In the genomic region with DNA sequence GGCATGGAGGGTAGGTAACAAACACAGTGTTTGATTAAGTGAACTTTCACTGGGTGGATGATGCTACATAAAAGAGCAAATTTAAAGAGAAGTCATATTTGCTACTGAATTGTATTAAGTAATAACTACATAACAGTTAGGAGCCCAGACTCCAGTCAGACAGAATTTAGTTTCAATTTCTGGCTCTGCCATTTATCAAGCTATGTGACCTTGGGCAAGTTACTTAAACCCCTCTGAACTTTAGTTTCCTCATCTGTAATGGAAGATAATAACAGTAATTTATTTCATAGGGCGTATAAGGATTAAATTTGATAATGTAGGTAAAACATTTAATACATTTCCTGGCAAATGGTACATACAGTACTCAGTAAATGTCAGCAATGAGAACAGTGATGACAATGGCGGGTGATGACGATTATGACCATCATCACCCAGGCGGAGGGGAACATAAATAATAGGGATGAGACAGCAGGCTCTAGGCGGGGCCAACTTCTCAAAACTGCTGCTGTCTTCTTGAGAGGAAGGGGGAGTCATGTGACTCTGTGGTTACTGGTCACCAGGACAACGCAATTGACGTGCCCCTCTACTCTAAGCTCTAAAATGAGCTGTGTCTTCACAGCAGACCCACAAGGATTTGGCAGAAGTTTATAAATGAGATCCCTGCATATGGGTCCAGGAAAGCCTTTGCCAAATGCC, we compare ENCODE assay signal across 8 cellular contexts. TPM values are rescaled to one million over a fixed set of nuclear protein-coding genes. Genes with fewer than 3 reads are reported as not detected.
A peak's percentile ranks its signal among the peaks of the same experiment; 100 is the strongest.
DNase-seq lines count a peak whose midpoint lies in the region; ATAC-seq and TF ChIP-seq lines count a peak whose summit lies in the region.

No MANE protein-coding gene starts in this region.

- ATAC-seq in GM18505 (IDR thresholded peaks at IDR 0.05; ENCODE audit: unreplicated experiment), result peak; percentile 88
- ATAC-seq in HG02798 (IDR thresholded peaks at IDR 0.05; ENCODE audit: poor library complexity, unreplicated experiment), result peak; percentile 76
- peak; percentile 65 for ATAC-seq in left ventricle myocardium superior

- TF ChIP-seq POLR2A in GM18505 (IDR thresholded peaks at IDR 0.05; ENCODE audit: borderline replicate concordance, extremely low read depth, insufficient read depth, insufficient read length), result peak; percentile 20

- intact Hi-C loops in left ventricle myocardium superior (cut with micrococcal nuclease), result no loop called here

- DNase-seq in RPMI7951 (ENCODE audit: low read depth) (peak; percentile 94), left ventricle myocardium superior (peak; percentile 43), DMS53 (lab: John Stamatoyannopoulos, UW) (no peak), SW 1271 (lab: John Stamatoyannopoulos, UW) (no peak)
- DNase-seq in activated T-helper 9 cell treated with anti-CD3 and anti-CD28 coated beads, Interleukin-2, amount 50 U/mL, for 16 hours (ENCODE audit: low read depth), result peak; percentile 5
- peak; percentile 47 for DNase-seq in stimulated activated CD4-positive, alpha-beta T cell treated with anti-CD3 and anti-CD28 coated beads, Interleukin-4, amount 100 ng/mL, for 24 hours

RNA-seq across cellular contexts. Expression of gene DNMBP, which starts 15.6 kb away (rescaled TPM):
- total RNA-seq in RPMI7951 (2014; rRNA removed; shearing (Covaris generic)), result 5.9 and 7.2 TPM in 2 replicates
- 5.5 TPM for total RNA-seq in left ventricle myocardium superior

Comparison
In these comparisons a context has a peak if more than half of its experiments do, and no peak if none do; other contexts are left out.
1. DNase-seq: peak in RPMI7951 (single experiment), activated T-helper 9 cell treated with anti-CD3 and anti-CD28 coated beads, Interleukin-2, amount 50 U/mL, for 16 hours (single experiment), left ventricle myocardium superior (single experiment) and stimulated activated CD4-positive, alpha-beta T cell treated with anti-CD3 and anti-CD28 coated beads, Interleukin-4, amount 100 ng/mL, for 24 hours (single experiment); none in DMS53 (single experiment) and SW 1271 (0 of 2).
2. Peak in every context shown above with its lines, with median percentiles within 50 percentile points of each other: ATAC-seq.